In the genomic region with DNA sequence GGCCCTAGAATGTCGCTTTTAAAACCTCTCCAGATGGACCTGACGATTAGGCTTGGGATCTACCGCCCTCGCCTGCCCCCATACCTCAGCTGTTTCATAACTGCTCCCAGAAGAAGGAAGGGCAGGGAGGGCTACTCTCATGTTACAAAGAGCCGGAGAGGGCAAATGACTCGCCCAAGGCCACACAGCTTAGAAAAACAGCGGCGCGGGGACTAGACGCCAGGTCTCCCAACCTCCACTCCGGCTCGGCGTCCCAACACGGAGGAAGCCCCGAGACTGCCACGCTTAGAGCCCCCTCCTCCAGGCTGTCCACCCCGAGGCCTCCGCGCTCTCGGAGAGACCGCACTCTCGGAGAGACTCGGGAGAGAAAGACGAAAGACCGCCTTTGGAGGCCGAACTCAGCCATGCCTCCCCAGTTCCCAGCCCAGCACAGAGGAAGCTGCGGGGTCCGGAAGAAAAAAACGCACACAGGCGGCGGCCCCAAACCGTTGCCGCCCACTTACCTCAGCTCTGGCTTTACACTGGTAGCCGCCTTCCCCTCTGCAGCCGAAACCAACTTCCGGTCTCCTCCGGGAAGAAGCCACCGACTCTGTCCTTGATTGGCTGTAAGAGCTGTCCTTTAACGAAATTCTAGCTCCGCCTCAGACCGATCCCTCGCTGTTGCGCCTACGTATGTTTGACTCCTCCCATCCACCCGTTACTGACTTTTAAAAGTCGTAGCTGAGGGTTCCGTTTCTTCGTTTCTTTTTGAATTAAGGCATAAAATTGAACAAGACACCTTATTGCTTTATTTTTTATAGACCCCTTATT, we compare ENCODE assay signal across 8 cellular contexts. TPM values are rescaled to one million over a fixed set of nuclear protein-coding genes. Genes with fewer than 3 reads are reported as not detected.
DNase-seq lines count a peak whose midpoint lies in the region; ATAC-seq, FAIRE-seq and TF ChIP-seq lines count a peak whose summit lies in the region.

A gene with protein sequence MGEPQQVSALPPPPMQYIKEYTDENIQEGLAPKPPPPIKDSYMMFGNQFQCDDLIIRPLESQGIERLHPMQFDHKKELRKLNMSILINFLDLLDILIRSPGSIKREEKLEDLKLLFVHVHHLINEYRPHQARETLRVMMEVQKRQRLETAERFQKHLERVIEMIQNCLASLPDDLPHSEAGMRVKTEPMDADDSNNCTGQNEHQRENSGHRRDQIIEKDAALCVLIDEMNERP (minus strand): TSS at position 549 of the 810 bp plus-strand sequence. CDS start 3,434 bp downstream, outside the sequence.

- H3K4me2 ChIP-seq in astrocyte (ENCODE audit: low read length) = peak within 1 kb of the TSS; percentile 90

- peak within 1 kb of the TSS; percentile 90 for H3K4me3 Mint-ChIP-seq in T-helper 2 cell treated with Interferon-gamma antibody and Interleukin-4, amounts not matched to agents 5 μg/mL and 100 μg/mL, for 36 hours
- peak within 1 kb of the TSS; percentile 87 for H3K4me3 Mint-ChIP-seq in astrocyte (ENCODE audit: unreplicated experiment)

- peak within 1 kb of the TSS; percentile 99 for H3K27ac Mint-ChIP-seq in T-helper 2 cell treated with Interferon-gamma antibody and Interleukin-4, amounts not matched to agents 5 μg/mL and 100 μg/mL, for 36 hours
- H3K27ac Mint-ChIP-seq in astrocyte (ENCODE audit: unreplicated experiment) = peak within 1 kb of the TSS; percentile 80

- H2AFZ ChIP-seq in astrocyte (ENCODE audit: low read depth, low read length) = peak within 1 kb of the TSS; percentile 90

- H3K4me3 ChIP-seq in astrocyte (ENCODE audit: insufficient read depth, low read depth, low read length) (peak within 1 kb of the TSS; percentile 94), rectal smooth muscle tissue (ENCODE audit: low read length) (peak within 1 kb of the TSS; percentile 89), aorta (ENCODE audit: low read length in 2 of 2) (peak within 1 kb of the TSS; percentile 82 to 95)

- peak; percentile 50 for FAIRE-seq in astrocyte (lab: Jason Lieb, UNC)

- 1% methylated on average over 42 to 48 of the region's 48 CpGs for WGBS in aorta, 2 donors

- H3K9me3 Mint-ChIP-seq in T-helper 2 cell treated with Interferon-gamma antibody and Interleukin-4, amounts not matched to agents 5 μg/mL and 100 μg/mL, for 36 hours = peaks cover 3% of the 10 kb centered on the region
- no peaks in the 10 kb centered on the region for H3K9me3 Mint-ChIP-seq in astrocyte (ENCODE audit: unreplicated experiment)

- intact Hi-C loops in aorta (cut with DNase I) = loop anchor here in 1 of 2 donors (10.0 kb wide), 1 partner anchor 818 kb away; the partner anchor contains the start of gene SGCD

- TF ChIP-seq CTCF in astrocyte (IDR thresholded peaks at IDR 0.05; ENCODE audit: insufficient read depth, low read depth, low read length) = no peak

- peak within 1 kb of the TSS; percentile 95 for H3K9ac ChIP-seq in astrocyte (ENCODE audit: low read length)
- H3K9ac ChIP-seq in rectal smooth muscle tissue (ENCODE audit: low read length) = peak within 1 kb of the TSS; percentile 93

- H3K36me3 ChIP-seq in astrocyte (ENCODE audit: insufficient read depth, low read length) (peaks cover 10% of the 10 kb centered on the region), rectal smooth muscle tissue (ENCODE audit: control insufficient read depth, insufficient read depth, low read length) (peaks cover 4% of the 10 kb centered on the region), aorta (ENCODE audit: control insufficient read depth in 1 of 2, insufficient read depth in 2 of 2, low read length in 1 of 2) (no peaks in the 10 kb centered on the region)

- H3K27me3 ChIP-seq in astrocyte (ENCODE audit: insufficient read depth, low read length) (no peaks in the 10 kb centered on the region), rectal smooth muscle tissue (ENCODE audit: control insufficient read depth, insufficient read depth, low read length) (no peaks in the 10 kb centered on the region), aorta (ENCODE audit: control insufficient read depth in 1 of 2, insufficient read depth in 2 of 2, low read length in 1 of 2) (no peaks in the 10 kb centered on the region)

- peaks cover 44% of the 10 kb centered on the region for H3K4me1 Mint-ChIP-seq in T-helper 2 cell treated with Interferon-gamma antibody and Interleukin-4, amounts not matched to agents 5 μg/mL and 100 μg/mL, for 36 hours (ENCODE audit: low read depth)
- peaks cover 4% of the 10 kb centered on the region for H3K4me1 Mint-ChIP-seq in astrocyte (ENCODE audit: low read depth, unreplicated experiment)

- H3K79me2 ChIP-seq in astrocyte (ENCODE audit: insufficient read depth, low read length) = peaks cover 41% of the 10 kb centered on the region

- peak; percentile 99 for ATAC-seq in GM18502 (IDR thresholded peaks at IDR 0.05; ENCODE audit: poor library complexity, unreplicated experiment)
- peak; percentile 100 for ATAC-seq in HG02970 (IDR thresholded peaks at IDR 0.05; ENCODE audit: low FRiP score, unreplicated experiment)
- peak; percentile 98 for ATAC-seq in aorta (ENCODE audit: low FRiP score)

- H4K20me1 ChIP-seq in astrocyte (ENCODE audit: insufficient read depth, low read length) = peaks cover 6% of the 10 kb centered on the region

- H3K4me1 ChIP-seq in astrocyte (ENCODE audit: insufficient read depth, low read length) (peaks cover 10% of the 10 kb centered on the region), rectal smooth muscle tissue (ENCODE audit: control insufficient read depth, insufficient read depth, low read length) (peaks cover 8% of the 10 kb centered on the region), aorta (ENCODE audit: control insufficient read depth in 1 of 2, insufficient read depth in 2 of 2, low read length in 2 of 2) (no peaks in the 10 kb centered on the region)

- H3K9me3 ChIP-seq in astrocyte (ENCODE audit: insufficient read depth, low read depth, low read length) (no peaks in the 10 kb centered on the region), aorta (ENCODE audit: control insufficient read depth, low read length) (no peaks in the 10 kb centered on the region)

- DNase-seq in NCI-H1930 (lab: John Stamatoyannopoulos, UW) (peak; percentile 88), astrocyte (ENCODE audit: low read depth) (peak; percentile 100), hepatic stellate cell (ENCODE audit: low spot score) (peak; percentile 97), aorta (peak; percentile 91 to 96)
- peak; percentile 94 for DNase-seq in T-helper 2 cell treated with Interferon-gamma antibody and Interleukin-4, amounts not matched to agents 5 μg/mL and 100 μg/mL, for 36 hours (ENCODE audit: low spot score)

- peaks cover 36% of the 10 kb centered on the region for H3K36me3 Mint-ChIP-seq in T-helper 2 cell treated with Interferon-gamma antibody and Interleukin-4, amounts not matched to agents 5 μg/mL and 100 μg/mL, for 36 hours (ENCODE audit: low read depth)
- H3K36me3 Mint-ChIP-seq in astrocyte (ENCODE audit: low read depth, unreplicated experiment) = peaks cover 2% of the 10 kb centered on the region

- H3K27ac ChIP-seq in astrocyte (ENCODE audit: low read depth, low read length) = peak within 1 kb of the TSS; percentile 91
- H3K27ac ChIP-seq in rectal smooth muscle tissue (ENCODE audit: low read depth, low read length) = peak within 1 kb of the TSS; percentile 93
- H3K27ac ChIP-seq in aorta (ENCODE audit: low read depth in 1 of 2, low read length in 2 of 2) = peak within 1 kb of the TSS; percentile 78 to 98

- peaks cover 2% of the 10 kb centered on the region for H3K27me3 Mint-ChIP-seq in T-helper 2 cell treated with Interferon-gamma antibody and Interleukin-4, amounts not matched to agents 5 μg/mL and 100 μg/mL, for 36 hours (ENCODE audit: low read depth)
- no peaks in the 10 kb centered on the region for H3K27me3 Mint-ChIP-seq in astrocyte (ENCODE audit: low read depth, unreplicated experiment)

RNA-seq across cellular contexts. Expression of the gene that starts here (rescaled TPM):
- total RNA-seq in astrocyte = 9.3 and 9.6 TPM in 2 replicates
- total RNA-seq in aorta = 10 to 100 TPM; 10.5 to 11.6 TPM
- polyA plus RNA-seq in aorta = 10 to 100 TPM; 13.8 to 14.7 TPM

Comparison
In these comparisons a context has a peak if more than half of its experiments do, and no peak if none do; other contexts are left out.
1. Peak in every context shown above with its lines: DNase-seq, ATAC-seq, H3K4me3 ChIP-seq and H3K27ac ChIP-seq.